Comparison of ENCODE assay signal across 16 cellular contexts in the genomic region with DNA sequence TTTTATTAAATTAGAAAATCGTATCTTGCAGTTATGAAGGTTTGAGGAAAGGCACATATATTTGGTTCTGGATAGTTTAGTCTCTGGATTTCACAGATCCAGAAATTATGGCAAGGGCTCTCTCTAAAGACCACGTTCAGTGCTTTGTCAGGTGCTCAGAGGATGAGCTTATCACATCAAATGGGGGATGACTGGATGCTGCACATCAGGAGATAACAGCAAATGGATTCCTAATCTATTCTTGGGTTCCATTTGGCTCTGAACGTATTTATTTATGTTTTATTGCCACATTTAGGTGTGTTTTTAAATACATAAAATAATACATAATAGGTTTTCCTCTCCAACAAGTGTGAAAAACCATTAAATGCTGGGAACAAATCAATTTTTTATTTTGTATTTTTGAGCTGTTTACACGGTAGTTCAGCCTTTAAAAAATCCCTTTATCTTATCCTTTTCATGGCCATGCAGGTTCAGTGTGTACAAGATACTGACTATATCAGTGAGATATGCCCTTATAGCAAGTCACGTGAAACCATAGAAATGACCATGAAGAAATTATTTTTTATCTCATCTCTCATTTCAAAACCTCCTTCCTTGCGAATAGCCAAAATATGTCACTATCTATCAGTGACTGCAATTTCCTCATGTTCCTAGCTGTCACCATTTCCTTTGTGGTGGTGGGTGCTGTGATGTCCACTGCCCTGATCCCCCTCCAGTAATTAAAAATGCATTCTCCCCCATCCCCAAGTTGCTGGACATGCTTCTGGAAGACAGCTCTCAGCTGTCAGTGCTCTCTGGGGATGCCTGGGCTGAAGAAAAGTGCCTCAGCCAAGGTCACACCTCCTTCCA.
"Had no signal": no experiment of that assay in that cellular context is flagged by ENCODE, and none has a peak within 500 bp of the region (broad histone marks: within the 10 kb centered on the region; RNA-seq: fewer than 3 reads in every experiment).

No MANE protein-coding gene starts in this region.

- H3K4me3 ChIP-seq: adrenal gland, cardiac muscle cell, heart right ventricle, lower lobe of right lung, neural progenitor cell, pancreas, testis had no signal

- H3K9me3 ChIP-seq: adrenal gland, heart right ventricle, lower lobe of right lung, pancreas, testis had no signal

- ATAC-seq: heart right ventricle; left colon; lower lobe of right lung; pancreas; sciatic nerve; stimulated activated naive CD8-positive, alpha-beta T cell treated with anti-CD3 and anti-CD28 coated beads, Interleukin-15, amount 100 ng/mL, for 72 hours; T-helper 17 cell had no signal

- DNase-seq: activated B cell treated with CpG ODN at 0.5 μM for 24 hours; activated CD4-positive, alpha-beta T cell treated with anti-CD3 and anti-CD28 coated beads, Interleukin-2, amount 10 ng/mL, durations not matched to agents 7 days and 5 days; activated naive CD4-positive, alpha-beta T cell treated with anti-CD3 and anti-CD28 coated beads, Interleukin-2, amount 10 ng/mL, durations not matched to agents 7 days and 5 days; activated T-cell treated with anti-CD3 and anti-CD28 coated beads for 4 hours; adrenal gland; heart right ventricle; left colon; lower lobe of right lung; pancreas; stimulated activated naive CD8-positive, alpha-beta T cell treated with anti-CD3 and anti-CD28 coated beads, Interleukin-15, amount 100 ng/mL, for 72 hours; T-helper 17 cell; testis had no signal

- H3K27ac ChIP-seq: adrenal gland, cardiac muscle cell, epithelial cell of prostate, heart right ventricle, lower lobe of right lung, neural progenitor cell, pancreas, testis had no signal

- H3K4me1 ChIP-seq: adrenal gland, lower lobe of right lung, pancreas, testis had no signal

- H3K27me3 ChIP-seq: adrenal gland, cardiac muscle cell, neural progenitor cell, pancreas, testis had no signal

- H3K36me3 ChIP-seq: adrenal gland, cardiac muscle cell, heart right ventricle, lower lobe of right lung, neural progenitor cell, pancreas had no signal
